In genomic region chr14:101550202-101550912, GRCh38 we compare ENCODE assay signal across 6 cellular contexts. TPM values are rescaled to one million over a fixed set of nuclear protein-coding genes. Genes with fewer than 3 reads are reported as not detected.
"Had no signal": no experiment of that assay in that cellular context is flagged by ENCODE, and none has a peak within 500 bp of the region (broad histone marks: within the 10 kb centered on the region; RNA-seq: fewer than 3 reads in every experiment).

No MANE protein-coding gene starts in this region.

RNA-seq across cellular contexts. Expression of gene DIO3, which starts 10.9 kb away (rescaled TPM):
- total RNA-seq: OCI-LY7, RPMI7951, SJCRH30, SJSA1, SK-MEL-5 had no signal
- polyA plus RNA-seq: SK-N-SH had no signal
